ENCODE assay signal across 23 cellular contexts in genomic region chr2:25354116-25354515, GRCh38. TPM values are rescaled to one million over a fixed set of nuclear protein-coding genes. Genes with fewer than 3 reads are reported as not detected.
A peak's percentile ranks its signal among the peaks of the same experiment; 100 is the strongest.
DNase-seq lines count a peak whose midpoint lies in the region; ATAC-seq and TF ChIP-seq lines count a peak whose summit lies in the region.
"Had no signal": no experiment of that assay in that cellular context is flagged by ENCODE, and none has a peak within 500 bp of the region (broad histone marks: within the 10 kb centered on the region; RNA-seq: fewer than 3 reads in every experiment).

No MANE protein-coding gene starts in this region.

- no peaks in the 10 kb centered on the region for H3K4me1 ChIP-seq in left ventricle myocardium inferior
- H3K4me1 ChIP-seq: Caco-2 had no signal

- no peaks in the 10 kb centered on the region for H3K9me3 ChIP-seq in left ventricle myocardium inferior (replicated peaks)
- H3K9me3 ChIP-seq: Caco-2, SK-N-SH had no signal

- DNase-seq in Right ventricle myocardium inferior (ENCODE audit: missing footprints) (peak; percentile 17), left ventricle myocardium inferior (no peak), NCI-H2171 treated with DMSO at 0.1 percent for 48 hours (lab: John Stamatoyannopoulos, UW) (peak; percentile 82), RPMI8226 (peak; percentile 57), posterior vena cava (ENCODE audit: low spot score) (no peak), C1 segment of cervical spinal cord (lab: John Stamatoyannopoulos, UW) (no peak)
- DNase-seq: Caco-2; CD8-positive, alpha-beta T cell; DMS79 treated with DMSO at 0.1 percent for 48 hours; GF-D8; Kasumi-1; NCI-H1092 treated with DMSO at 0.1 percent for 48 hours; NCI-H1436; NCI-H187; NCI-H526; NK-92 treated with Interleukin-12 subunit alpha and Interleukin-12 subunit beta, amount 100 ng/mL, for 24 hours; PC-3; Right ventricle myocardium superior; SK-N-SH; SW 1271; T1000 had no signal

- no peak for TF ChIP-seq CTCF in left ventricle myocardium inferior (IDR thresholded peaks at IDR 0.05; ENCODE audit: borderline replicate concordance)

- ATAC-seq in Right ventricle myocardium inferior = no peak
- ATAC-seq in GM18519 (IDR thresholded peaks at IDR 0.05; ENCODE audit: low FRiP score, unreplicated experiment) = no peak
- ATAC-seq: CD8-positive, alpha-beta T cell; PC-3 had no signal

- intact Hi-C loops in Right ventricle myocardium inferior (cut with DNase I) = no loop called here
- intact Hi-C loops in left ventricle myocardium inferior (cut with micrococcal nuclease) = no loop called here
- intact Hi-C loops in posterior vena cava (cut with DNase I) = no loop called here

- no peak overlapping the region for H3K4me3 ChIP-seq in left ventricle myocardium inferior

- no peaks in the 10 kb centered on the region for H3K36me3 ChIP-seq in left ventricle myocardium inferior

- peaks cover 16% of the 10 kb centered on the region for H3K27me3 ChIP-seq in left ventricle myocardium inferior (ENCODE audit: low read depth)

- H3K27ac ChIP-seq in left ventricle myocardium inferior (replicated peaks) = no peak overlapping the region
- H3K27ac ChIP-seq: C4-2B had no signal

RNA-seq across cellular contexts. Expression of gene DNMT3A, which starts 12.4 kb away (rescaled TPM):
- total RNA-seq in Right ventricle myocardium inferior (18.6 TPM), left ventricle myocardium inferior (16.5 TPM), posterior vena cava (10 to 100 TPM; 25.9 to 26.3 TPM)

Comparison
In these comparisons a context has a peak if more than half of its experiments do, and no peak if none do; other contexts are left out.
1. DNase-seq: peak in Right ventricle myocardium inferior (single experiment), NCI-H2171 treated with DMSO at 0.1 percent for 48 hours (single experiment) and RPMI8226 (single experiment); none in left ventricle myocardium inferior (single experiment), posterior vena cava (single experiment) and C1 segment of cervical spinal cord (0 of 14).